ENCODE assay signal across 23 cellular contexts in genomic region chr1:207091185-207091906, GRCh38. TPM values are rescaled to one million over a fixed set of nuclear protein-coding genes. Genes with fewer than 3 reads are reported as not detected.
DNase-seq lines count a peak whose midpoint lies in the region; ATAC-seq, FAIRE-seq and TF ChIP-seq lines count a peak whose summit lies in the region.
"Had no signal": no experiment of that assay in that cellular context is flagged by ENCODE, and none has a peak within 500 bp of the region (broad histone marks: within the 10 kb centered on the region; RNA-seq: fewer than 3 reads in every experiment).

No MANE protein-coding gene starts in this region.

- WGBS in HepG2 (ENCODE audit: low lambda C conversion rate), result 85% methylated on average over 4 of the region's 4 CpGs

- H3K9me3 ChIP-seq in Panc1 (ENCODE audit: control insufficient read depth, insufficient read depth, low read depth, low read length) (no peaks in the 10 kb centered on the region), HepG2 (ENCODE audit: low read length) (no peaks in the 10 kb centered on the region)
- H3K9me3 ChIP-seq: MG63 had no signal

- no peaks in the 10 kb centered on the region for H3K79me2 ChIP-seq in GM23338 (replicated peaks; ENCODE audit: insufficient read depth)
- H3K79me2 ChIP-seq in HepG2 (ENCODE audit: insufficient read depth, low read length), result peaks cover 21% of the 10 kb centered on the region

- BruUV-seq in Panc1 (replicated peaks; lab: Mats Ljungman, UMichigan) (no TSS peak), HepG2 (replicated peaks; lab: Mats Ljungman, UMichigan) (no TSS peak)

- H2AFZ ChIP-seq in GM23338 (peak overlapping the region; percentile 4; the same call in 1 of the 2 replicates), HepG2 (ENCODE audit: low read length) (no peak overlapping the region)

- H3K27me3 ChIP-seq in GM23338 (ENCODE audit: insufficient read depth) (no peaks in the 10 kb centered on the region), Panc1 (ENCODE audit: control insufficient read depth, insufficient read depth, low read length) (no peaks in the 10 kb centered on the region), HepG2 (ENCODE audit: control insufficient read depth in 1 of 2, insufficient read depth in 2 of 2, low read length in 2 of 2) (no peaks in the 10 kb centered on the region; a peak in 1 of 5 replicates)
- H3K27me3 ChIP-seq: MG63 had no signal

- H3K27ac Mint-ChIP-seq in T-helper 1 cell treated with Interleukin-12 subunit alpha and Interleukin-12 subunit beta and Interleukin-4 antibody, amounts not matched to agents 30 μg/mL and 1 μg/mL, for 36 hours, result peak overlapping the region; percentile 42
- H3K27ac Mint-ChIP-seq in GM23338, result no peak overlapping the region
- H3K27ac Mint-ChIP-seq: CD4-positive, alpha-beta T cell had no signal

- H4K20me1 ChIP-seq in GM23338 (replicated peaks; ENCODE audit: insufficient read depth) (no peaks in the 10 kb centered on the region), HepG2 (ENCODE audit: insufficient read depth, low read length) (no peaks in the 10 kb centered on the region)

- H3F3A ChIP-seq in GM23338 (replicated peaks; ENCODE audit: low read depth), result no peaks in the 10 kb centered on the region

- peak in 1 of 2 experiments; percentile 12; a peak in 1 of 4 replicates for TF ChIP-seq CTCF in GM23338 (conservative IDR thresholded peaks at IDR 0.05; ENCODE audit: low read depth in 2 of 2)
- 0 out of 2 replicates have a peak, but pooled peaks have one; percentile 7 for TF ChIP-seq CTCF in Panc1 (IDR thresholded peaks at IDR 0.05)
- no peak for TF ChIP-seq CTCF in HepG2 (CRISPR knock-in tag; IDR thresholded peaks at IDR 0.05)

- H3K4me3 Mint-ChIP-seq in T-helper 1 cell treated with Interleukin-12 subunit alpha and Interleukin-12 subunit beta and Interleukin-4 antibody, amounts not matched to agents 30 μg/mL and 1 μg/mL, for 36 hours, result no peak overlapping the region
- no peak overlapping the region for H3K4me3 Mint-ChIP-seq in GM23338
- H3K4me3 Mint-ChIP-seq: CD4-positive, alpha-beta T cell had no signal

- peaks cover 18% of the 10 kb centered on the region for H3K36me3 Mint-ChIP-seq in T-helper 1 cell treated with Interleukin-12 subunit alpha and Interleukin-12 subunit beta and Interleukin-4 antibody, amounts not matched to agents 30 μg/mL and 1 μg/mL, for 36 hours (ENCODE audit: low read depth)
- no peaks in the 10 kb centered on the region for H3K36me3 Mint-ChIP-seq in GM23338 (ENCODE audit: low read depth)

- peak; percentile 56 for FAIRE-seq in HepG2 (lab: Jason Lieb, UNC)

- CTCF ChIA-PET in Panc1 (lab: Charles Lee) (no interaction called here), HepG2 (lab: Yijun Ruan, JAX; ENCODE audit: low intra/inter-chr PET ratio, low total read pairs) (no interaction called here)

- no peak for TF ChIP-seq POLR2A in HepG2 (IDR thresholded peaks at IDR 0.05; ENCODE audit: insufficient read depth in 1 of 2, low read depth in 2 of 2, low read length in 2 of 2)

- H3K4me3 ChIP-seq in GM23338 (no peak overlapping the region), Panc1 (ENCODE audit: low read depth in 2 of 2, low read length in 2 of 2) (no peak overlapping the region), HepG2 (replicated peaks in 1 of 3; ENCODE audit: insufficient read depth in 1 of 3, low read depth in 2 of 3, low read length in 3 of 3) (peak overlapping the region; percentile 70 to 94 (median 75); a peak in 4 of 6 replicates)
- H3K4me3 ChIP-seq: MG63 had no signal

- no peak for ATAC-seq in GM23338
- ATAC-seq in Panc1, result no peak
- no peak for ATAC-seq in HepG2
- ATAC-seq in left ventricle myocardium superior, result no peak
- ATAC-seq: SK-N-SH treated with all-trans-retinoic acid at 6 μM for 48 hours had no signal

- H3K27ac ChIP-seq in GM23338 (ENCODE audit: low read depth) (no peak overlapping the region), Panc1 (ENCODE audit: low read length) (no peak overlapping the region), HepG2 (ENCODE audit: extremely low read length, insufficient read depth, low read length) (peak overlapping the region; percentile 3)
- H3K27ac ChIP-seq: RWPE1 had no signal

- H3K4me2 ChIP-seq in GM23338, result no peak overlapping the region
- peak overlapping the region; percentile 86 for H3K4me2 ChIP-seq in HepG2 (ENCODE audit: low read depth, low read length)

- in situ Hi-C loops in Panc1 (cut with HindIII; ENCODE audit: low pct_unique_long_range_greater_than_20kb, low sequenced_read_pairs) (no loop called here), HepG2 (cut with HindIII; ENCODE audit: extremely low pct_ligation_motif_present, low pct_unique_long_range_greater_than_20kb) (no loop called here)

- H3K4me1 Mint-ChIP-seq in T-helper 1 cell treated with Interleukin-12 subunit alpha and Interleukin-12 subunit beta and Interleukin-4 antibody, amounts not matched to agents 30 μg/mL and 1 μg/mL, for 36 hours (ENCODE audit: low read depth), result peaks cover 49% of the 10 kb centered on the region
- peaks cover under 1% of the 10 kb centered on the region; the same call in 1 of the 3 replicates for H3K4me1 Mint-ChIP-seq in GM23338

- POLR2A ChIA-PET in Panc1 (lab: Charles Lee), result no interaction called here
- POLR2A ChIA-PET in HepG2 (lab: Yijun Ruan, JAX), result interaction anchor here (2.3 to 3.3 kb wide), 2 partner anchors 9 to 13 kb away, joined by 12 to 18 read pairs; partner anchors contain the start of gene C4BPA

- DNase-seq in T-helper 1 cell, result no peak
- no peak for DNase-seq in GM23338 (ENCODE audit: low spot score)
- no peak for DNase-seq in Panc1 (ENCODE audit: low read depth, low spot score)
- DNase-seq in HepG2 (ENCODE audit: low spot score), result peak; percentile 7
- no peak for DNase-seq in globus pallidus (ENCODE audit: low spot score)
- DNase-seq in activated CD8-positive, alpha-beta memory T cell treated with anti-CD3 and anti-CD28 coated beads for 24 hours, result no peak
- no peak for DNase-seq in left ventricle myocardium superior
- DNase-seq: CD4-positive, alpha-beta T cell; DMS79; Kasumi-1; MG63; NCI-H1092 treated with DMSO at 0.1 percent for 48 hours; NCI-H2081 treated with DMSO at 0.1 percent for 48 hours; NK-92 treated with Interleukin-12 subunit alpha and Interleukin-12 subunit beta, amount 100 ng/mL, for 24 hours; OCI-M1; SIG-M5 had no signal

- H3K36me3 ChIP-seq in GM23338 (ENCODE audit: insufficient read depth), result no peaks in the 10 kb centered on the region
- H3K36me3 ChIP-seq in Panc1 (ENCODE audit: control insufficient read depth, insufficient read depth, low read length), result no peaks in the 10 kb centered on the region
- H3K36me3 ChIP-seq in HepG2 (replicated peaks in 1 of 2; ENCODE audit: control insufficient read depth in 1 of 2, insufficient read depth in 2 of 2, low read length in 2 of 2), result peaks cover 5 to 34% of the 10 kb centered on the region in 2 experiments
- H3K36me3 ChIP-seq: MG63 had no signal

- no peaks in the 10 kb centered on the region for H3K9me2 ChIP-seq in GM23338 (ENCODE audit: insufficient read depth)

- TF ChIP-seq EP300 in HepG2 (IDR thresholded peaks at IDR 0.05; ENCODE audit: low read depth in 2 of 2, low read length in 2 of 2) (no peak), HepG2 (CRISPR knock-in tag; IDR thresholded peaks at IDR 0.05; ENCODE audit: borderline replicate concordance) (no peak)

- peak overlapping the region; percentile 17; the same call in 1 of the 2 replicates for H3K9ac ChIP-seq in HepG2 (ENCODE audit: insufficient read depth, low read depth, low read length)

- TF ChIP-seq RAD21 in HepG2 (CRISPR knock-in tag; IDR thresholded peaks at IDR 0.05), result no peak

- intact Hi-C loops in Panc1 (cut with micrococcal nuclease; ENCODE audit: unreplicated experiment) (no loop called here), HepG2 (cut with micrococcal nuclease; ENCODE audit: unreplicated experiment) (no loop called here), left ventricle myocardium superior (cut with micrococcal nuclease) (no loop called here)

- H3K27me3 Mint-ChIP-seq in T-helper 1 cell treated with Interleukin-12 subunit alpha and Interleukin-12 subunit beta and Interleukin-4 antibody, amounts not matched to agents 30 μg/mL and 1 μg/mL, for 36 hours (ENCODE audit: low read depth), result no peaks in the 10 kb centered on the region
- no peaks in the 10 kb centered on the region for H3K27me3 Mint-ChIP-seq in GM23338 (ENCODE audit: insufficient read depth, low read depth, poor library complexity)
- H3K27me3 Mint-ChIP-seq: CD4-positive, alpha-beta T cell had no signal

- H3K4me1 ChIP-seq in GM23338 (ENCODE audit: insufficient read depth) (no peaks in the 10 kb centered on the region), Panc1 (ENCODE audit: control insufficient read depth, insufficient read depth, low read length) (no peaks in the 10 kb centered on the region), HepG2 (ENCODE audit: insufficient read depth, low read length) (peaks cover 45% of the 10 kb centered on the region)

- no peaks in the 10 kb centered on the region for H3K9me3 Mint-ChIP-seq in T-helper 1 cell treated with Interleukin-12 subunit alpha and Interleukin-12 subunit beta and Interleukin-4 antibody, amounts not matched to agents 30 μg/mL and 1 μg/mL, for 36 hours
- no peaks in the 10 kb centered on the region for H3K9me3 Mint-ChIP-seq in GM23338
- H3K9me3 Mint-ChIP-seq: CD4-positive, alpha-beta T cell had no signal

RNA-seq across cellular contexts. Expression of gene C4BPB, which starts 2.7 kb away (rescaled TPM):
- total RNA-seq in GM23338 (2014; rRNA removed; shearing (Covaris generic)), result not detected in 2 replicates
- polyA plus RNA-seq in GM23338 (2016; fragmentation: Nextera tagmentation; extraction: Ambion mirVana), result not detected in 2 replicates
- 0.62 TPM for total RNA-seq in Panc1 (2021; ENCODE audit: unreplicated experiment)
- polyA plus RNA-seq in Panc1 (2012; ENCODE audit: insufficient read length), result 1.0 TPM
- total RNA-seq in HepG2 (2016; rRNA removed; fragmentation: Illumina TruSeq; extraction: Trizol), result 115 and 155 TPM in 2 replicates
- 32.6 and 35.5 TPM in 2 replicates for total RNA-seq in HepG2 (2016; cell fraction: cytosol; rRNA removed; fragmentation: Illumina TruSeq; extraction: Trizol; ENCODE audit: low read depth)
- total RNA-seq in HepG2 (2016; cell fraction: insoluble cytoplasmic fraction; rRNA removed; fragmentation: Illumina TruSeq; extraction: Trizol), result 103 and 158 TPM in 2 replicates
- total RNA-seq in HepG2 (2016; cell fraction: membrane; rRNA removed; fragmentation: Illumina TruSeq; extraction: Trizol), result 54.7 and 56.1 TPM in 2 replicates
- total RNA-seq in HepG2 (2016; cell fraction: nucleus; rRNA removed; fragmentation: Illumina TruSeq; extraction: Trizol), result 137 and 149 TPM in 2 replicates
- polyA plus RNA-seq in HepG2 (2011; rRNA removed), result 266 and 267 TPM in 2 replicates
- polyA plus RNA-seq in HepG2 (2011; cell fraction: cytosol; rRNA removed), result 125 and 190 TPM in 2 replicates
- polyA plus RNA-seq in HepG2 (2011; cell fraction: nucleus; rRNA removed), result 342 and 476 TPM in 2 replicates
- 127 and 145 TPM in 2 replicates for polyA plus RNA-seq in HepG2 (2012)
- polyA plus RNA-seq in HepG2 (2016; cell fraction: cytosol; fragmentation: Illumina TruSeq; extraction: Trizol; ENCODE audit: low read depth), result 28.4 and 30.6 TPM in 2 replicates
- polyA plus RNA-seq in HepG2 (2016; cell fraction: insoluble cytoplasmic fraction; fragmentation: Illumina TruSeq; extraction: Trizol; ENCODE audit: low read depth), result 83.2 and 84.7 TPM in 2 replicates
- 38.4 and 38.5 TPM in 2 replicates for polyA plus RNA-seq in HepG2 (2016; cell fraction: membrane; fragmentation: Illumina TruSeq; extraction: Trizol; ENCODE audit: low read depth)
- polyA plus RNA-seq in HepG2 (2016; cell fraction: nucleus; fragmentation: Illumina TruSeq; extraction: Trizol; ENCODE audit: insufficient read depth, low read depth), result 222 and 224 TPM in 2 replicates
- 81.3 and 321 TPM in 2 replicates for polyA minus RNA-seq in HepG2 (2011; rRNA and poly(A)+ RNA removed; ENCODE audit: low replicate concordance)
- 34.7 and 50.0 TPM in 2 replicates for polyA minus RNA-seq in HepG2 (2011; cell fraction: cytosol; rRNA and poly(A)+ RNA removed)
- polyA minus RNA-seq in HepG2 (2011; cell fraction: nucleus; rRNA and poly(A)+ RNA removed), result 175 and 265 TPM in 2 replicates
- total RNA-seq in left ventricle myocardium superior, result not detected
- total RNA-seq: NCI-H460 had no signal
- polyA plus RNA-seq: BJ had no signal

RNA-seq across cellular contexts. Expression of gene C4BPA, which starts 12.7 kb away (rescaled TPM):
- not detected in 2 replicates for total RNA-seq in GM23338 (2014; rRNA removed; shearing (Covaris generic))
- polyA plus RNA-seq in GM23338 (2016; fragmentation: Nextera tagmentation; extraction: Ambion mirVana), result not detected in 2 replicates
- 0.26 TPM for total RNA-seq in Panc1 (2021; ENCODE audit: unreplicated experiment)
- not detected for polyA plus RNA-seq in Panc1 (2012; ENCODE audit: insufficient read length)
- total RNA-seq in HepG2 (2016; rRNA removed; fragmentation: Illumina TruSeq; extraction: Trizol), result 18.7 and 32.1 TPM in 2 replicates
- total RNA-seq in HepG2 (2016; cell fraction: cytosol; rRNA removed; fragmentation: Illumina TruSeq; extraction: Trizol; ENCODE audit: low read depth), result 3.0 and 3.6 TPM in 2 replicates
- 20.0 and 32.8 TPM in 2 replicates for total RNA-seq in HepG2 (2016; cell fraction: insoluble cytoplasmic fraction; rRNA removed; fragmentation: Illumina TruSeq; extraction: Trizol)
- 8.4 and 8.5 TPM in 2 replicates for total RNA-seq in HepG2 (2016; cell fraction: membrane; rRNA removed; fragmentation: Illumina TruSeq; extraction: Trizol)
- 25.3 and 31.2 TPM in 2 replicates for total RNA-seq in HepG2 (2016; cell fraction: nucleus; rRNA removed; fragmentation: Illumina TruSeq; extraction: Trizol)
- polyA plus RNA-seq in HepG2 (2011; rRNA removed), result 60.1 and 86.3 TPM in 2 replicates
- 31.3 and 80.8 TPM in 2 replicates for polyA plus RNA-seq in HepG2 (2011; cell fraction: cytosol; rRNA removed)
- 20.1 and 40.4 TPM in 2 replicates for polyA plus RNA-seq in HepG2 (2011; cell fraction: nucleus; rRNA removed)
- polyA plus RNA-seq in HepG2 (2012), result 27.8 and 31.2 TPM in 2 replicates
- 3.4 and 4.2 TPM in 2 replicates for polyA plus RNA-seq in HepG2 (2016; cell fraction: cytosol; fragmentation: Illumina TruSeq; extraction: Trizol; ENCODE audit: low read depth)
- polyA plus RNA-seq in HepG2 (2016; cell fraction: insoluble cytoplasmic fraction; fragmentation: Illumina TruSeq; extraction: Trizol; ENCODE audit: low read depth), result 24.1 and 24.2 TPM in 2 replicates
- 6.7 and 8.1 TPM in 2 replicates for polyA plus RNA-seq in HepG2 (2016; cell fraction: membrane; fragmentation: Illumina TruSeq; extraction: Trizol; ENCODE audit: low read depth)
- polyA plus RNA-seq in HepG2 (2016; cell fraction: nucleus; fragmentation: Illumina TruSeq; extraction: Trizol; ENCODE audit: insufficient read depth, low read depth), result 36.3 and 36.5 TPM in 2 replicates
- 2.9 and 24.1 TPM in 2 replicates for polyA minus RNA-seq in HepG2 (2011; rRNA and poly(A)+ RNA removed; ENCODE audit: low replicate concordance)
- 15.5 and 33.3 TPM in 2 replicates for polyA minus RNA-seq in HepG2 (2011; cell fraction: cytosol; rRNA and poly(A)+ RNA removed)
- polyA minus RNA-seq in HepG2 (2011; cell fraction: nucleus; rRNA and poly(A)+ RNA removed), result 16.2 and 28.8 TPM in 2 replicates
- total RNA-seq in left ventricle myocardium superior, result not detected
- total RNA-seq: A172; CD4-positive, alpha-beta T cell; NCI-H460; T-helper 1 cell treated with Interleukin-12 subunit alpha and Interleukin-12 subunit beta and Interleukin-4 antibody, amounts not matched to agents 30 ng/mL and 1 ng/mL, for 36 hours had no signal
- polyA plus RNA-seq: BJ had no signal

RNA-seq across cellular contexts. Expression of gene PFKFB2, which starts 38.3 kb away (rescaled TPM):
- total RNA-seq in GM23338 (2014; rRNA removed; shearing (Covaris generic)), result 10.1 and 14.8 TPM in 2 replicates
- polyA plus RNA-seq in GM23338 (2016; fragmentation: Nextera tagmentation; extraction: Ambion mirVana) (3.8 and 4.9 TPM in 2 replicates), HepG2 (2011; rRNA removed) (3.9 and 4.6 TPM in 2 replicates)
- total RNA-seq in Panc1 (2021; ENCODE audit: unreplicated experiment) (35.6 TPM), HepG2 (2016; rRNA removed; fragmentation: Illumina TruSeq; extraction: Trizol) (9.4 and 10.6 TPM in 2 replicates), left ventricle myocardium superior (99.0 TPM)
- polyA plus RNA-seq in Panc1 (2012; ENCODE audit: insufficient read length), result 12.0 TPM
- 0.62 and 0.71 TPM in 2 replicates for total RNA-seq in HepG2 (2016; cell fraction: cytosol; rRNA removed; fragmentation: Illumina TruSeq; extraction: Trizol; ENCODE audit: low read depth)
- total RNA-seq in HepG2 (2016; cell fraction: insoluble cytoplasmic fraction; rRNA removed; fragmentation: Illumina TruSeq; extraction: Trizol), result 10.2 and 10.9 TPM in 2 replicates
- 2.7 and 2.9 TPM in 2 replicates for total RNA-seq in HepG2 (2016; cell fraction: membrane; rRNA removed; fragmentation: Illumina TruSeq; extraction: Trizol)
- total RNA-seq in HepG2 (2016; cell fraction: nucleus; rRNA removed; fragmentation: Illumina TruSeq; extraction: Trizol), result 12.6 and 18.6 TPM in 2 replicates
- polyA plus RNA-seq in HepG2 (2011; cell fraction: cytosol; rRNA removed), result 1.8 and 2.7 TPM in 2 replicates
- polyA plus RNA-seq in HepG2 (2011; cell fraction: nucleus; rRNA removed), result 8.6 and 10.6 TPM in 2 replicates
- 3.6 and 4.1 TPM in 2 replicates for polyA plus RNA-seq in HepG2 (2012)
- polyA plus RNA-seq in HepG2 (2016; cell fraction: cytosol; fragmentation: Illumina TruSeq; extraction: Trizol; ENCODE audit: low read depth), result 0.22 and 0.25 TPM in 2 replicates
- 5.0 TPM in 2 replicates for polyA plus RNA-seq in HepG2 (2016; cell fraction: insoluble cytoplasmic fraction; fragmentation: Illumina TruSeq; extraction: Trizol; ENCODE audit: low read depth)
- polyA plus RNA-seq in HepG2 (2016; cell fraction: membrane; fragmentation: Illumina TruSeq; extraction: Trizol; ENCODE audit: low read depth), result 0.60 and 0.72 TPM in 2 replicates
- polyA plus RNA-seq in HepG2 (2016; cell fraction: nucleus; fragmentation: Illumina TruSeq; extraction: Trizol; ENCODE audit: insufficient read depth, low read depth), result 16.4 and 17.0 TPM in 2 replicates
- 5.5 and 25.8 TPM in 2 replicates for polyA minus RNA-seq in HepG2 (2011; rRNA and poly(A)+ RNA removed; ENCODE audit: low replicate concordance)
- polyA minus RNA-seq in HepG2 (2011; cell fraction: cytosol; rRNA and poly(A)+ RNA removed), result 2.8 and 3.1 TPM in 2 replicates
- polyA minus RNA-seq in HepG2 (2011; cell fraction: nucleus; rRNA and poly(A)+ RNA removed), result 11.5 and 15.7 TPM in 2 replicates

RNA-seq across cellular contexts. Expression of gene YOD1, which starts 40.3 kb away (rescaled TPM):
- 19.7 and 21.9 TPM in 2 replicates for total RNA-seq in GM23338 (2014; rRNA removed; shearing (Covaris generic))
- polyA plus RNA-seq in GM23338 (2016; fragmentation: Nextera tagmentation; extraction: Ambion mirVana) (3.9 and 4.6 TPM in 2 replicates), HepG2 (2011; rRNA removed) (2.5 and 3.4 TPM in 2 replicates)
- total RNA-seq in Panc1 (2021; ENCODE audit: unreplicated experiment) (7.1 TPM), HepG2 (2016; rRNA removed; fragmentation: Illumina TruSeq; extraction: Trizol) (9.1 and 14.1 TPM in 2 replicates), left ventricle myocardium superior (4.9 TPM)
- polyA plus RNA-seq in Panc1 (2012; ENCODE audit: insufficient read length), result 1.6 TPM
- total RNA-seq in HepG2 (2016; cell fraction: cytosol; rRNA removed; fragmentation: Illumina TruSeq; extraction: Trizol; ENCODE audit: low read depth), result 0.91 and 1.1 TPM in 2 replicates
- 9.1 and 13.9 TPM in 2 replicates for total RNA-seq in HepG2 (2016; cell fraction: insoluble cytoplasmic fraction; rRNA removed; fragmentation: Illumina TruSeq; extraction: Trizol)
- total RNA-seq in HepG2 (2016; cell fraction: membrane; rRNA removed; fragmentation: Illumina TruSeq; extraction: Trizol), result 5.3 and 5.7 TPM in 2 replicates
- total RNA-seq in HepG2 (2016; cell fraction: nucleus; rRNA removed; fragmentation: Illumina TruSeq; extraction: Trizol), result 14.7 and 16.3 TPM in 2 replicates
- polyA plus RNA-seq in HepG2 (2011; cell fraction: cytosol; rRNA removed), result 1.1 and 1.7 TPM in 2 replicates
- 4.1 and 4.8 TPM in 2 replicates for polyA plus RNA-seq in HepG2 (2011; cell fraction: nucleus; rRNA removed)
- polyA plus RNA-seq in HepG2 (2012), result 3.9 and 4.9 TPM in 2 replicates
- polyA plus RNA-seq in HepG2 (2016; cell fraction: cytosol; fragmentation: Illumina TruSeq; extraction: Trizol; ENCODE audit: low read depth), result 0.36 and 0.38 TPM in 2 replicates
- 9.5 and 10.5 TPM in 2 replicates for polyA plus RNA-seq in HepG2 (2016; cell fraction: insoluble cytoplasmic fraction; fragmentation: Illumina TruSeq; extraction: Trizol; ENCODE audit: low read depth)
- polyA plus RNA-seq in HepG2 (2016; cell fraction: membrane; fragmentation: Illumina TruSeq; extraction: Trizol; ENCODE audit: low read depth), result 2.4 and 2.5 TPM in 2 replicates
- 15.7 and 15.8 TPM in 2 replicates for polyA plus RNA-seq in HepG2 (2016; cell fraction: nucleus; fragmentation: Illumina TruSeq; extraction: Trizol; ENCODE audit: insufficient read depth, low read depth)
- 2.4 and 7.1 TPM in 2 replicates for polyA minus RNA-seq in HepG2 (2011; rRNA and poly(A)+ RNA removed; ENCODE audit: low replicate concordance)
- polyA minus RNA-seq in HepG2 (2011; cell fraction: cytosol; rRNA and poly(A)+ RNA removed), result 3.2 and 3.8 TPM in 2 replicates
- polyA minus RNA-seq in HepG2 (2011; cell fraction: nucleus; rRNA and poly(A)+ RNA removed), result 16.9 and 21.2 TPM in 2 replicates

RNA-seq across cellular contexts. Expression of gene C1orf116, which starts 58.8 kb away (rescaled TPM):
- total RNA-seq in GM23338 (2014; rRNA removed; shearing (Covaris generic)), result 4.0 and 5.3 TPM in 2 replicates
- polyA plus RNA-seq in GM23338 (2016; fragmentation: Nextera tagmentation; extraction: Ambion mirVana), result 2.2 and 2.3 TPM in 2 replicates
- 0.08 TPM for total RNA-seq in Panc1 (2021; ENCODE audit: unreplicated experiment)
- not detected for polyA plus RNA-seq in Panc1 (2012; ENCODE audit: insufficient read length)
- 0.95 and 1.1 TPM in 2 replicates for total RNA-seq in HepG2 (2016; rRNA removed; fragmentation: Illumina TruSeq; extraction: Trizol)
- 0.18 and 0.20 TPM in 2 replicates for total RNA-seq in HepG2 (2016; cell fraction: cytosol; rRNA removed; fragmentation: Illumina TruSeq; extraction: Trizol; ENCODE audit: low read depth)
- 0.80 and 0.89 TPM in 2 replicates for total RNA-seq in HepG2 (2016; cell fraction: insoluble cytoplasmic fraction; rRNA removed; fragmentation: Illumina TruSeq; extraction: Trizol)
- 0.56 and 0.65 TPM in 2 replicates for total RNA-seq in HepG2 (2016; cell fraction: membrane; rRNA removed; fragmentation: Illumina TruSeq; extraction: Trizol)
- total RNA-seq in HepG2 (2016; cell fraction: nucleus; rRNA removed; fragmentation: Illumina TruSeq; extraction: Trizol), result 1.0 and 1.1 TPM in 2 replicates
- 0.51 and 0.77 TPM in 2 replicates for polyA plus RNA-seq in HepG2 (2011; rRNA removed)
- 0.20 and 0.29 TPM in 2 replicates for polyA plus RNA-seq in HepG2 (2011; cell fraction: cytosol; rRNA removed)
- polyA plus RNA-seq in HepG2 (2011; cell fraction: nucleus; rRNA removed), result 1.0 and 1.2 TPM in 2 replicates
- 0.36 and 0.48 TPM in 2 replicates for polyA plus RNA-seq in HepG2 (2012)
- polyA plus RNA-seq in HepG2 (2016; cell fraction: cytosol; fragmentation: Illumina TruSeq; extraction: Trizol; ENCODE audit: low read depth), result 0.09 and 0.16 TPM in 2 replicates
- polyA plus RNA-seq in HepG2 (2016; cell fraction: insoluble cytoplasmic fraction; fragmentation: Illumina TruSeq; extraction: Trizol; ENCODE audit: low read depth), result 1.4 and 1.6 TPM in 2 replicates
- 0.35 and 0.52 TPM in 2 replicates for polyA plus RNA-seq in HepG2 (2016; cell fraction: membrane; fragmentation: Illumina TruSeq; extraction: Trizol; ENCODE audit: low read depth)
- polyA plus RNA-seq in HepG2 (2016; cell fraction: nucleus; fragmentation: Illumina TruSeq; extraction: Trizol; ENCODE audit: insufficient read depth, low read depth), result 1.4 and 1.9 TPM in 2 replicates
- 0.80 TPM in 2 replicates for polyA minus RNA-seq in HepG2 (2011; rRNA and poly(A)+ RNA removed; ENCODE audit: low replicate concordance)
- polyA minus RNA-seq in HepG2 (2011; cell fraction: cytosol; rRNA and poly(A)+ RNA removed), result 0.44 and 0.69 TPM in 2 replicates
- polyA minus RNA-seq in HepG2 (2011; cell fraction: nucleus; rRNA and poly(A)+ RNA removed), result 1.5 and 2.6 TPM in 2 replicates
- 2.0 TPM for total RNA-seq in left ventricle myocardium superior
- total RNA-seq: NCI-H460; T-helper 1 cell treated with Interleukin-12 subunit alpha and Interleukin-12 subunit beta and Interleukin-4 antibody, amounts not matched to agents 30 ng/mL and 1 ng/mL, for 36 hours had no signal
- polyA plus RNA-seq: BJ had no signal

Comparison
In these comparisons a context has a peak if more than half of its experiments do, and no peak if none do; other contexts are left out.
1. H3K4me3 ChIP-seq: peak in HepG2 (3 of 3); none in GM23338 (single experiment) and Panc1 (0 of 2).
2. RNA of gene C4BPB, which starts 2.7 kb away (total RNA-seq): 32.6 to 158 TPM in HepG2; 0.62 TPM in Panc1 (single experiment), not detected in left ventricle myocardium superior (single experiment) and not detected in GM23338; every median in the first group is over 10 times any median in the second.